In genomic region chr18:23689031-23689615, GRCh38 we compare ENCODE assay signal across 8 cellular contexts. TPM values are rescaled to one million over a fixed set of nuclear protein-coding genes. Genes with fewer than 3 reads are reported as not detected.
DNase-seq lines count a peak whose midpoint lies in the region; ATAC-seq and TF ChIP-seq lines count a peak whose summit lies in the region.

TSS of gene LAMA3 (plus strand) at chr18:23689453. CDS start at chr18:23689684, 231 bp downstream.

- no peaks in the 10 kb centered on the region for H3K4me1 ChIP-seq in iPS-15b (ENCODE audit: control insufficient read depth, insufficient read depth, low read length)
- peaks cover 0 to 25% (median 18%) of the 10 kb centered on the region in 4 donors for H3K4me1 ChIP-seq in sigmoid colon

- ATAC-seq in HG03354 (IDR thresholded peaks at IDR 0.05; ENCODE audit: poor library complexity, severe bottlenecking, unreplicated experiment) (peak; percentile 60), HG03159 (IDR thresholded peaks at IDR 0.05; ENCODE audit: unreplicated experiment) (no peak)

- no peak for TF ChIP-seq EP300 in sigmoid colon (IDR thresholded peaks at IDR 0.05)

- DNase-seq in COLO668 (lab: John Stamatoyannopoulos, UW; ENCODE audit: unreplicated experiment) (peak; percentile 77), SK-N-DZ (ENCODE audit: low spot score) (peak; percentile 21), astrocyte of the spinal cord (ENCODE audit: low read depth, low spot score) (peak; percentile 28), sigmoid colon (peak; percentile 77), SHP77 treated with DMSO at 0.1 percent for 48 hours (lab: John Stamatoyannopoulos, UW) (no peak)

- peaks cover 36% of the 10 kb centered on the region for H3K27me3 ChIP-seq in iPS-15b (ENCODE audit: control insufficient read depth, insufficient read depth, low read length)
- H3K27me3 ChIP-seq in sigmoid colon, result peaks cover 0 to 24% (median 6%) of the 10 kb centered on the region in 3 donors

- H3K4me3 ChIP-seq in astrocyte of the spinal cord (ENCODE audit: low read depth, low read length) (peak within 1 kb of the TSS; percentile 28), iPS-15b (ENCODE audit: low read depth, low read length) (peak within 1 kb of the TSS; percentile 58), sigmoid colon (peak within 1 kb of the TSS; percentile 28 to 64 (median 54))

- H3K9me3 ChIP-seq in iPS-15b (ENCODE audit: control insufficient read depth, insufficient read depth, low read length), result no peaks in the 10 kb centered on the region
- no peaks in the 10 kb centered on the region for H3K9me3 ChIP-seq in sigmoid colon

- in situ Hi-C loops in astrocyte of the spinal cord (cut with HindIII; ENCODE audit: low sequenced_read_pairs), result no loop called here

- peak within 1 kb of the TSS in 3 of 4 donors; percentile 41 to 76 (median 48) for H3K27ac ChIP-seq in sigmoid colon

- H3K36me3 ChIP-seq in iPS-15b (ENCODE audit: control insufficient read depth, insufficient read depth, low read length) (no peaks in the 10 kb centered on the region), sigmoid colon (no peaks in the 10 kb centered on the region)

- TF ChIP-seq CTCF in astrocyte of the spinal cord (IDR thresholded peaks at IDR 0.05; ENCODE audit: low read depth, low read length) (peak; percentile 16), sigmoid colon (IDR thresholded peaks at IDR 0.05) (peak in 1 of 4 experiments; percentile 14)

- H3K9ac ChIP-seq in iPS-15b (ENCODE audit: low read depth, low read length), result no peak within 1 kb of the TSS

- TF ChIP-seq POLR2A in sigmoid colon (IDR thresholded peaks at IDR 0.05), result no peak

- WGBS in sigmoid colon, 2 donors, result 1 to 2% methylated on average over 45 of the region's 45 CpGs

- intact Hi-C loops in sigmoid colon (cut with DNase I), result loop anchor here (10.0 kb wide), 2 partner anchors 126 to 226 kb away; no protein-coding TSS in a partner anchor

RNA-seq across cellular contexts. Expression of gene LAMA3, which starts in this region (rescaled TPM):
- polyA plus RNA-seq in SK-N-DZ (2014; cell fraction: cytosol; rRNA removed), result 0.03 and 0.22 TPM in 2 replicates
- polyA plus RNA-seq in SK-N-DZ (2014; cell fraction: nucleus; rRNA removed), result 0.43 and 0.59 TPM in 2 replicates
- 10 to 100 TPM in 3 of 4 donors, 1 to 10 TPM in 1; 8.4 to 18.6 (median 12.2) TPM for total RNA-seq in sigmoid colon
- polyA plus RNA-seq in sigmoid colon, result 10 to 100 TPM in 2 of 3 donors, 1 to 10 TPM in 1; 6.0 to 19.9 (median 15.0) TPM
